In genomic region chr14:23095196-23096108, GRCh38 we compare ENCODE assay signal across 1 cellular context.
TF ChIP-seq lines count a peak whose summit lies in the region.

TSS of gene C14orf119 (plus strand) at chr14:23095505. CDS start at chr14:23097659, 2,154 bp downstream.

TF ChIP-seq in HepG2, 621 proteins besides CTCF, POLR2A, EP300 and RAD21 (continued from another document):
- peak; percentile 58; the same call in 1 of the 2 replicates for TF ChIP-seq NFKBIZ (CRISPR knock-in tag; IDR thresholded peaks at IDR 0.05)
- TF ChIP-seq ZNF362 (CRISPR knock-in tag; IDR thresholded peaks at IDR 0.05; ENCODE audit: borderline replicate concordance): peak; percentile 84
- no peak for TF ChIP-seq KDM1A (CRISPR knock-in tag; IDR thresholded peaks at IDR 0.05)
- TF ChIP-seq ZBTB49 (CRISPR knock-in tag; IDR thresholded peaks at IDR 0.05; ENCODE audit: borderline replicate concordance): peak; percentile 23; the same call in 1 of the 2 replicates
- TF ChIP-seq ZNF788 (CRISPR knock-in tag; IDR thresholded peaks at IDR 0.05; ENCODE audit: borderline replicate concordance): no peak; the same call in 1 of the 2 replicates
- no peak for TF ChIP-seq SRSF9 (IDR thresholded peaks at IDR 0.05; ENCODE audit: borderline replicate concordance, insufficient read depth, low read depth, low read length, poor library complexity, severe bottlenecking)
- TF ChIP-seq SP4 (CRISPR knock-in tag; IDR thresholded peaks at IDR 0.05): peak; percentile 65
- TF ChIP-seq TRIM22 (IDR thresholded peaks at IDR 0.05): no peak
- TF ChIP-seq SP5 (CRISPR knock-in tag; IDR thresholded peaks at IDR 0.05; ENCODE audit: borderline replicate concordance, low read depth): peak; percentile 66; the same call in 1 of the 2 replicates
- peak; percentile 38; the same call in 1 of the 2 replicates for TF ChIP-seq REPIN1 (CRISPR knock-in tag; IDR thresholded peaks at IDR 0.05; ENCODE audit: borderline replicate concordance, low read depth)
- TF ChIP-seq RBM39 (IDR thresholded peaks at IDR 0.05; ENCODE audit: low read depth, low read length, poor library complexity, severe bottlenecking): peak; percentile 89
- peak; percentile 53; the same call in 1 of the 2 replicates for TF ChIP-seq TARDBP (CRISPR knock-in tag; IDR thresholded peaks at IDR 0.05)
- TF ChIP-seq ZNF292 (CRISPR knock-in tag; IDR thresholded peaks at IDR 0.05; ENCODE audit: borderline replicate concordance, low read depth): 0 out of 2 replicates have a peak, but pooled peaks have one; percentile 16
- TF ChIP-seq ZNF496 (CRISPR knock-in tag; IDR thresholded peaks at IDR 0.05; ENCODE audit: insufficient replicate concordance): no peak
- TF ChIP-seq ZBTB40 (IDR thresholded peaks at IDR 0.05): no peak
- no peak for TF ChIP-seq ZBTB40 (CRISPR knock-in tag; IDR thresholded peaks at IDR 0.05)
- peak; percentile 21; the same call in 1 of the 2 replicates for TF ChIP-seq ZIK1 (CRISPR knock-in tag; IDR thresholded peaks at IDR 0.05; ENCODE audit: borderline replicate concordance, low read depth)
- peak; percentile 81; the same call in 1 of the 2 replicates for TF ChIP-seq KLF9 (CRISPR knock-in tag; IDR thresholded peaks at IDR 0.05; ENCODE audit: low read depth)
- TF ChIP-seq PRDM4 (CRISPR knock-in tag; IDR thresholded peaks at IDR 0.05; ENCODE audit: borderline replicate concordance): peak; percentile 39; the same call in 1 of the 2 replicates
- peak; percentile 96 for TF ChIP-seq ZSCAN12 (CRISPR knock-in tag; IDR thresholded peaks at IDR 0.05)
- 0 out of 2 replicates have a peak, but pooled peaks have one; percentile 6 for TF ChIP-seq ZC3H4 (CRISPR knock-in tag; IDR thresholded peaks at IDR 0.05; ENCODE audit: borderline replicate concordance)
